Comparison of ENCODE assay signal across 9 cellular contexts in the genomic region with DNA sequence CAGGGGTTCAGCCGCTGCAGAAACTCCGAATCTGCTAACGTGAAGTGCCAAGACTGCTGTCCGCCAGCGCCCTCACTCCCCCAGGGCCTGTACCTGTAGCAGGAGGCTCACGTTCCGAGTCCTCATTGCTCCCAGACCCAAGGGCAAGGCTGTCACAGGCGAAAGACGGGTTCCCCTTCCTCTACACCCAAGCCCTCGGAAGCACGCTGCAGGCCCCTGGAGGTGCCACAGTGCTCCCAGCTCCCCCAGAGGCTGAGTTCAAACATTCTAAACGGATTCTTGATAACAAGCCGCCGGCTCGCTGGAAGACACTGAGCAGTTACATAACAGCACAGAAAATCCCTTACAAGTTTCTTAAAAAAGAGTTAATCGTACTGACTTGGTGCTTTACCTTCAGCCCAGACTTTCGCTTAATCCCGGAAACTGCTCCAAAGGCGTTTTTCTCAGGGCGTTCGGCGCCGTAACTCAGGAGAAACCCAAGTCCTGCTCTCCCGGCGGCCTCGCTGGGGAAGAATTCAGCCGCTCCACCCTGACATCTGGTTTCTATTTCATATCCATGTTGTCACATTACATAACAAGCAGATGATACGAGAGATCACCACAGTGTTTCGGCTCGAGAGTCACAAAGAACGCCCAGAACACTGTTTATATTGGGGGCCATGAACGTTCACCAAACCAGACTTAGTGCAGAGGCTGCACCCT.
DNase-seq lines count a peak whose midpoint lies in the region; ATAC-seq and TF ChIP-seq lines count a peak whose summit lies in the region.
"Had no signal": no experiment of that assay in that cellular context is flagged by ENCODE, and none has a peak within 500 bp of the region (broad histone marks: within the 10 kb centered on the region; RNA-seq: fewer than 3 reads in every experiment).

No MANE protein-coding gene starts in this region.

- intact Hi-C loops in esophagus squamous epithelium (cut with DNase I) = no loop called here

- WGBS in esophagus squamous epithelium, 2 donors = 49 to 67% methylated on average over 18 of the region's 32 CpGs
- WGBS in upper lobe of left lung, 2 donors = 57 to 70% methylated on average over 23 to 32 of the region's 32 CpGs

- peak overlapping the region; percentile 6 to 59 (median 38) for H3K4me3 ChIP-seq in esophagus squamous epithelium
- H3K4me3 ChIP-seq in muscle layer of colon (ENCODE audit: low read depth in 1 of 2, low read length in 2 of 2) = peak overlapping the region; percentile 72 to 77
- H3K4me3 ChIP-seq in upper lobe of left lung = peak overlapping the region in 3 of 4 donors; percentile 15 to 39 (median 34)

- H3K9me3 ChIP-seq in esophagus squamous epithelium = no peaks in the 10 kb centered on the region
- H3K9me3 ChIP-seq in muscle layer of colon (ENCODE audit: low read length) = no peaks in the 10 kb centered on the region
- no peaks in the 10 kb centered on the region for H3K9me3 ChIP-seq in upper lobe of left lung

- H3K9ac ChIP-seq in muscle layer of colon (ENCODE audit: low read length) = peak overlapping the region; percentile 63

- H3K36me3 ChIP-seq in esophagus squamous epithelium (peaks cover 0 to 10% (median 0%) of the 10 kb centered on the region in 3 donors), muscle layer of colon (ENCODE audit: insufficient read depth, low read length) (no peaks in the 10 kb centered on the region), upper lobe of left lung (no peaks in the 10 kb centered on the region)

- TF ChIP-seq CTCF in esophagus squamous epithelium (IDR thresholded peaks at IDR 0.05) = no peak
- no peak for TF ChIP-seq CTCF in upper lobe of left lung (IDR thresholded peaks at IDR 0.05)

- TF ChIP-seq POLR2A in esophagus squamous epithelium (IDR thresholded peaks at IDR 0.05) (peak in 2 of 4 donors; percentile 21 to 35), upper lobe of left lung (IDR thresholded peaks at IDR 0.05) (no peak)

- peak in 1 of 2 donors; percentile 79 for ATAC-seq in upper lobe of left lung (ENCODE audit: low FRiP score in 2 of 2)

- peak; percentile 13 for DNase-seq in activated T-cell treated with anti-CD3 and anti-CD28 coated beads, Interleukin-2, amount 50 U/mL, for 1 hour
- DNase-seq in activated T-cell treated with anti-CD3 and anti-CD28 coated beads, Interleukin-2, amount 50 U/mL, for 48 hours = no peak
- DNase-seq in esophagus squamous epithelium (lab: John Stamatoyannopoulos, UW) = no peak
- DNase-seq in upper lobe of left lung = peak; percentile 20 to 46
- DNase-seq in middle frontal gyrus (ENCODE audit: extremely low spot score, low spot score) = no peak
- DNase-seq in epidermal melanocyte (ENCODE audit: insufficient read length, low spot score) = no peak
- DNase-seq in H4 (ENCODE audit: low spot score) = no peak
- DNase-seq: NCI-H2081 treated with DMSO at 0.1 percent for 48 hours had no signal

- peak overlapping the region; percentile 53 to 89 (median 84) for H3K27ac ChIP-seq in esophagus squamous epithelium
- H3K27ac ChIP-seq in muscle layer of colon (ENCODE audit: low read depth, low read length) = peak overlapping the region; percentile 84
- peak overlapping the region; percentile 32 to 84 (median 44) for H3K27ac ChIP-seq in upper lobe of left lung

- peaks cover 0 to 96% (median 38%) of the 10 kb centered on the region in 3 donors for H3K4me1 ChIP-seq in esophagus squamous epithelium
- peaks cover 81% of the 10 kb centered on the region for H3K4me1 ChIP-seq in muscle layer of colon (ENCODE audit: insufficient read depth, low read length)
- H3K4me1 ChIP-seq in upper lobe of left lung = peaks cover 18 to 35% (median 31%) of the 10 kb centered on the region in 4 donors

- H3K27me3 ChIP-seq in esophagus squamous epithelium (no peaks in the 10 kb centered on the region), muscle layer of colon (ENCODE audit: control insufficient read depth in 1 of 2, insufficient read depth in 2 of 2, low read length in 2 of 2) (no peaks in the 10 kb centered on the region), upper lobe of left lung (no peaks in the 10 kb centered on the region)

- TF ChIP-seq EP300 in upper lobe of left lung (IDR thresholded peaks at IDR 0.05) = no peak

Comparison
In these comparisons a context has a peak if more than half of its experiments do, and no peak if none do; other contexts are left out.
1. DNase-seq: peak in activated T-cell treated with anti-CD3 and anti-CD28 coated beads, Interleukin-2, amount 50 U/mL, for 1 hour (single experiment) and upper lobe of left lung (2 of 2); none in activated T-cell treated with anti-CD3 and anti-CD28 coated beads, Interleukin-2, amount 50 U/mL, for 48 hours (0 of 2), esophagus squamous epithelium (single experiment), middle frontal gyrus (single experiment), epidermal melanocyte (single experiment) and H4 (single experiment).
2. Peak in every context shown above with its lines, with median percentiles within 50 percentile points of each other: H3K27ac ChIP-seq and H3K4me3 ChIP-seq.